16 cellular contexts compared by ENCODE assay signal in genomic region chr3:51727500-51727899, GRCh38. TPM values are rescaled to one million over a fixed set of nuclear protein-coding genes. Genes with fewer than 3 reads are reported as not detected.
A peak's percentile ranks its signal among the peaks of the same experiment; 100 is the strongest.
DNase-seq lines count a peak whose midpoint lies in the region; ATAC-seq and TF ChIP-seq lines count a peak whose summit lies in the region.
"Had no signal": no experiment of that assay in that cellular context is flagged by ENCODE, and none has a peak within 500 bp of the region (broad histone marks: within the 10 kb centered on the region; RNA-seq: fewer than 3 reads in every experiment).

No MANE protein-coding gene starts in this region.

- H3K27ac Mint-ChIP-seq in activated CD8-positive, alpha-beta memory T cell treated with anti-CD3 and anti-CD28 coated beads, Interleukin-2, amount 10 ng/mL, durations not matched to agents 7 days and 5 days = no peak overlapping the region
- no peak overlapping the region for H3K27ac Mint-ChIP-seq in natural killer cell treated with Interleukin-12 subunit alpha and Interleukin-12 subunit beta and Interleukin-15 and Interleukin-18, amount 100 ng/mL, for 72 hours
- no peak overlapping the region for H3K27ac Mint-ChIP-seq in natural killer cell
- H3K27ac Mint-ChIP-seq in activated naive CD8-positive, alpha-beta T cell treated with anti-CD3 and anti-CD28 coated beads, Interleukin-2, amount 50 U/mL, for 24 hours = peak overlapping the region; percentile 90
- H3K27ac Mint-ChIP-seq in stimulated activated naive CD8-positive, alpha-beta T cell treated with anti-CD3 and anti-CD28 coated beads, Interleukin-15, amount 100 ng/mL, for 72 hours = no peak overlapping the region
- H3K27ac Mint-ChIP-seq: CD14-positive monocyte; CD8-positive, alpha-beta T cell had no signal

- H3K36me3 Mint-ChIP-seq in activated CD8-positive, alpha-beta memory T cell treated with anti-CD3 and anti-CD28 coated beads, Interleukin-2, amount 10 ng/mL, durations not matched to agents 7 days and 5 days = peaks cover 3% of the 10 kb centered on the region
- H3K36me3 Mint-ChIP-seq in natural killer cell treated with Interleukin-12 subunit alpha and Interleukin-12 subunit beta and Interleukin-15 and Interleukin-18, amount 100 ng/mL, for 72 hours = no peaks in the 10 kb centered on the region
- H3K36me3 Mint-ChIP-seq in natural killer cell = no peaks in the 10 kb centered on the region
- peaks cover 4% of the 10 kb centered on the region for H3K36me3 Mint-ChIP-seq in activated naive CD8-positive, alpha-beta T cell treated with anti-CD3 and anti-CD28 coated beads, Interleukin-2, amount 50 U/mL, for 24 hours (ENCODE audit: low read depth)
- H3K36me3 Mint-ChIP-seq: CD14-positive monocyte; CD8-positive, alpha-beta T cell had no signal

- no peaks in the 10 kb centered on the region for H3K9me3 Mint-ChIP-seq in activated CD8-positive, alpha-beta memory T cell treated with anti-CD3 and anti-CD28 coated beads, Interleukin-2, amount 10 ng/mL, durations not matched to agents 7 days and 5 days (ENCODE audit: low read depth)
- H3K9me3 Mint-ChIP-seq in natural killer cell treated with Interleukin-12 subunit alpha and Interleukin-12 subunit beta and Interleukin-15 and Interleukin-18, amount 100 ng/mL, for 72 hours = no peaks in the 10 kb centered on the region
- H3K9me3 Mint-ChIP-seq in natural killer cell = no peaks in the 10 kb centered on the region
- H3K9me3 Mint-ChIP-seq in activated naive CD8-positive, alpha-beta T cell treated with anti-CD3 and anti-CD28 coated beads, Interleukin-2, amount 50 U/mL, for 24 hours = no peaks in the 10 kb centered on the region
- no peaks in the 10 kb centered on the region for H3K9me3 Mint-ChIP-seq in stimulated activated naive CD8-positive, alpha-beta T cell treated with anti-CD3 and anti-CD28 coated beads, Interleukin-15, amount 100 ng/mL, for 72 hours
- H3K9me3 Mint-ChIP-seq: CD8-positive, alpha-beta T cell had no signal

- CTCF ChIA-PET in activated CD8-positive, alpha-beta memory T cell treated with anti-CD3 and anti-CD28 coated beads, Interleukin-2, amount 10 ng/mL, durations not matched to agents 7 days and 5 days (lab: Charles Lee) = interaction anchor here (0.9 to 4.7 kb wide), 4 partner anchors 8 to 225 kb away, joined by 3 to 29 read pairs (median 4); no protein-coding TSS in a partner anchor

- no peak for TF ChIP-seq CTCF in natural killer cell (IDR thresholded peaks at IDR 0.05)

- peaks cover 29% of the 10 kb centered on the region for H3K4me1 Mint-ChIP-seq in activated CD8-positive, alpha-beta memory T cell treated with anti-CD3 and anti-CD28 coated beads, Interleukin-2, amount 10 ng/mL, durations not matched to agents 7 days and 5 days
- peaks cover 3 to 11% of the 10 kb centered on the region in 2 donors for H3K4me1 Mint-ChIP-seq in natural killer cell treated with Interleukin-12 subunit alpha and Interleukin-12 subunit beta and Interleukin-15 and Interleukin-18, amount 100 ng/mL, for 72 hours (ENCODE audit: low read depth in 2 of 2)
- no peaks in the 10 kb centered on the region for H3K4me1 Mint-ChIP-seq in natural killer cell
- peaks cover 61% of the 10 kb centered on the region for H3K4me1 Mint-ChIP-seq in activated naive CD8-positive, alpha-beta T cell treated with anti-CD3 and anti-CD28 coated beads, Interleukin-2, amount 50 U/mL, for 24 hours
- peaks cover 44% of the 10 kb centered on the region for H3K4me1 Mint-ChIP-seq in stimulated activated naive CD8-positive, alpha-beta T cell treated with anti-CD3 and anti-CD28 coated beads, Interleukin-15, amount 100 ng/mL, for 72 hours

- no peaks in the 10 kb centered on the region for H3K27me3 Mint-ChIP-seq in activated CD8-positive, alpha-beta memory T cell treated with anti-CD3 and anti-CD28 coated beads, Interleukin-2, amount 10 ng/mL, durations not matched to agents 7 days and 5 days
- H3K27me3 Mint-ChIP-seq in natural killer cell treated with Interleukin-12 subunit alpha and Interleukin-12 subunit beta and Interleukin-15 and Interleukin-18, amount 100 ng/mL, for 72 hours = peaks cover 5 to 20% of the 10 kb centered on the region in 2 donors
- peaks cover 7 to 11% of the 10 kb centered on the region in 2 donors for H3K27me3 Mint-ChIP-seq in natural killer cell (ENCODE audit: low read depth in 2 of 2)
- H3K27me3 Mint-ChIP-seq in activated naive CD8-positive, alpha-beta T cell treated with anti-CD3 and anti-CD28 coated beads, Interleukin-2, amount 50 U/mL, for 24 hours = no peaks in the 10 kb centered on the region
- H3K27me3 Mint-ChIP-seq in stimulated activated naive CD8-positive, alpha-beta T cell treated with anti-CD3 and anti-CD28 coated beads, Interleukin-15, amount 100 ng/mL, for 72 hours = no peaks in the 10 kb centered on the region

- intact Hi-C loops in natural killer cell (cut with micrococcal nuclease) = no loop called here

- peak; percentile 39 for ATAC-seq in activated CD8-positive, alpha-beta memory T cell treated with anti-CD3 and anti-CD28 coated beads, Interleukin-2, amount 10 ng/mL, durations not matched to agents 7 days and 5 days
- peak in 1 of 2 donors; percentile 73 for ATAC-seq in natural killer cell treated with Interleukin-12 subunit alpha and Interleukin-12 subunit beta and Interleukin-15 and Interleukin-18, amount 100 ng/mL, for 72 hours
- ATAC-seq in natural killer cell = no peak
- ATAC-seq in activated naive CD8-positive, alpha-beta T cell treated with anti-CD3 and anti-CD28 coated beads, Interleukin-2, amount 50 U/mL, for 24 hours = peak; percentile 83
- peak; percentile 82 for ATAC-seq in stimulated activated naive CD8-positive, alpha-beta T cell treated with anti-CD3 and anti-CD28 coated beads, Interleukin-15, amount 100 ng/mL, for 72 hours
- ATAC-seq: CD8-positive, alpha-beta T cell; HepG2 had no signal

- H3K4me3 Mint-ChIP-seq in activated CD8-positive, alpha-beta memory T cell treated with anti-CD3 and anti-CD28 coated beads, Interleukin-2, amount 10 ng/mL, durations not matched to agents 7 days and 5 days = no peak overlapping the region
- peak overlapping the region; percentile 20 for H3K4me3 Mint-ChIP-seq in natural killer cell treated with Interleukin-12 subunit alpha and Interleukin-12 subunit beta and Interleukin-15 and Interleukin-18, amount 100 ng/mL, for 72 hours
- H3K4me3 Mint-ChIP-seq in natural killer cell = no peak overlapping the region
- H3K4me3 Mint-ChIP-seq in activated naive CD8-positive, alpha-beta T cell treated with anti-CD3 and anti-CD28 coated beads, Interleukin-2, amount 50 U/mL, for 24 hours = peak overlapping the region; percentile 46
- H3K4me3 Mint-ChIP-seq in stimulated activated naive CD8-positive, alpha-beta T cell treated with anti-CD3 and anti-CD28 coated beads, Interleukin-15, amount 100 ng/mL, for 72 hours = peak overlapping the region; percentile 48 to 70
- H3K4me3 Mint-ChIP-seq: CD14-positive monocyte; CD8-positive, alpha-beta T cell had no signal

- no peak for DNase-seq in activated CD8-positive, alpha-beta memory T cell treated with anti-CD3 and anti-CD28 coated beads, Interleukin-2, amount 10 ng/mL, durations not matched to agents 7 days and 5 days
- DNase-seq in activated CD8-positive, alpha-beta memory T cell treated with anti-CD3 and anti-CD28 coated beads, Interleukin-2, amount 50 U/mL, for 48 hours = no peak
- no peak for DNase-seq in natural killer cell treated with Interleukin-12 subunit alpha and Interleukin-12 subunit beta and Interleukin-15 and Interleukin-18, amount 100 ng/mL, for 72 hours (ENCODE audit: low spot score)
- no peak for DNase-seq in natural killer cell
- DNase-seq in activated naive CD8-positive, alpha-beta T cell treated with anti-CD3 and anti-CD28 coated beads, Interleukin-2, amount 50 U/mL, for 24 hours = no peak
- no peak for DNase-seq in stimulated activated naive CD8-positive, alpha-beta T cell treated with anti-CD3 and anti-CD28 coated beads, Interleukin-15, amount 100 ng/mL, for 72 hours
- DNase-seq in epidermal melanocyte (ENCODE audit: insufficient read length, low spot score) = no peak
- DNase-seq in HK-2 (ENCODE audit: unreplicated experiment) = no peak
- DNase-seq: CD8-positive, alpha-beta T cell; COR-L47; DMS153; DND-41; GF-D8 had no signal

RNA-seq across cellular contexts. Expression of gene GRM2, which starts 20.6 kb away (rescaled TPM):
- total RNA-seq in activated CD8-positive, alpha-beta memory T cell treated with anti-CD3 and anti-CD28 coated beads, Interleukin-2, amount 10 ng/mL, durations not matched to agents 7 days and 5 days = under 1 TPM; 0.52 to 0.55 TPM
- 1 to 10 TPM in 1 of 2 donors, under 1 TPM in 1; 0.90 to 1.0 TPM for total RNA-seq in natural killer cell treated with Interleukin-12 subunit alpha and Interleukin-12 subunit beta and Interleukin-15 and Interleukin-18, amount 100 ng/mL, for 72 hours
- total RNA-seq in natural killer cell = 1 to 10 TPM; 5.6 to 8.0 (median 7.4) TPM

RNA-seq across cellular contexts. Expression of gene IQCF6, which starts 51.5 kb away (rescaled TPM):
- total RNA-seq in activated CD8-positive, alpha-beta memory T cell treated with anti-CD3 and anti-CD28 coated beads, Interleukin-2, amount 10 ng/mL, durations not matched to agents 7 days and 5 days = not detected
- total RNA-seq in natural killer cell treated with Interleukin-12 subunit alpha and Interleukin-12 subunit beta and Interleukin-15 and Interleukin-18, amount 100 ng/mL, for 72 hours = not detected
- total RNA-seq in natural killer cell = not detected
- total RNA-seq: CD8-positive, alpha-beta T cell; H1; HepG2 had no signal

RNA-seq across cellular contexts. Expression of gene TEX264, which starts 56.4 kb away (rescaled TPM):
- total RNA-seq in activated CD8-positive, alpha-beta memory T cell treated with anti-CD3 and anti-CD28 coated beads, Interleukin-2, amount 10 ng/mL, durations not matched to agents 7 days and 5 days = 10 to 100 TPM; 58.8 to 66.5 TPM
- 10 to 100 TPM; 27.0 to 31.9 TPM for total RNA-seq in natural killer cell treated with Interleukin-12 subunit alpha and Interleukin-12 subunit beta and Interleukin-15 and Interleukin-18, amount 100 ng/mL, for 72 hours
- 10 to 100 TPM; 41.1 to 46.8 (median 45.4) TPM for total RNA-seq in natural killer cell

Comparison
In these comparisons a context has a peak if more than half of its experiments do, and no peak if none do; other contexts are left out.
1. H3K4me3 Mint-ChIP-seq: peak in natural killer cell treated with Interleukin-12 subunit alpha and Interleukin-12 subunit beta and Interleukin-15 and Interleukin-18, amount 100 ng/mL, for 72 hours (single experiment), activated naive CD8-positive, alpha-beta T cell treated with anti-CD3 and anti-CD28 coated beads, Interleukin-2, amount 50 U/mL, for 24 hours (single experiment) and stimulated activated naive CD8-positive, alpha-beta T cell treated with anti-CD3 and anti-CD28 coated beads, Interleukin-15, amount 100 ng/mL, for 72 hours (2 of 2); none in activated CD8-positive, alpha-beta memory T cell treated with anti-CD3 and anti-CD28 coated beads, Interleukin-2, amount 10 ng/mL, durations not matched to agents 7 days and 5 days (single experiment) and natural killer cell (single experiment).
2. ATAC-seq: peak in activated CD8-positive, alpha-beta memory T cell treated with anti-CD3 and anti-CD28 coated beads, Interleukin-2, amount 10 ng/mL, durations not matched to agents 7 days and 5 days (single experiment), activated naive CD8-positive, alpha-beta T cell treated with anti-CD3 and anti-CD28 coated beads, Interleukin-2, amount 50 U/mL, for 24 hours (single experiment) and stimulated activated naive CD8-positive, alpha-beta T cell treated with anti-CD3 and anti-CD28 coated beads, Interleukin-15, amount 100 ng/mL, for 72 hours (single experiment); none in natural killer cell (0 of 3).